In the genomic region with DNA sequence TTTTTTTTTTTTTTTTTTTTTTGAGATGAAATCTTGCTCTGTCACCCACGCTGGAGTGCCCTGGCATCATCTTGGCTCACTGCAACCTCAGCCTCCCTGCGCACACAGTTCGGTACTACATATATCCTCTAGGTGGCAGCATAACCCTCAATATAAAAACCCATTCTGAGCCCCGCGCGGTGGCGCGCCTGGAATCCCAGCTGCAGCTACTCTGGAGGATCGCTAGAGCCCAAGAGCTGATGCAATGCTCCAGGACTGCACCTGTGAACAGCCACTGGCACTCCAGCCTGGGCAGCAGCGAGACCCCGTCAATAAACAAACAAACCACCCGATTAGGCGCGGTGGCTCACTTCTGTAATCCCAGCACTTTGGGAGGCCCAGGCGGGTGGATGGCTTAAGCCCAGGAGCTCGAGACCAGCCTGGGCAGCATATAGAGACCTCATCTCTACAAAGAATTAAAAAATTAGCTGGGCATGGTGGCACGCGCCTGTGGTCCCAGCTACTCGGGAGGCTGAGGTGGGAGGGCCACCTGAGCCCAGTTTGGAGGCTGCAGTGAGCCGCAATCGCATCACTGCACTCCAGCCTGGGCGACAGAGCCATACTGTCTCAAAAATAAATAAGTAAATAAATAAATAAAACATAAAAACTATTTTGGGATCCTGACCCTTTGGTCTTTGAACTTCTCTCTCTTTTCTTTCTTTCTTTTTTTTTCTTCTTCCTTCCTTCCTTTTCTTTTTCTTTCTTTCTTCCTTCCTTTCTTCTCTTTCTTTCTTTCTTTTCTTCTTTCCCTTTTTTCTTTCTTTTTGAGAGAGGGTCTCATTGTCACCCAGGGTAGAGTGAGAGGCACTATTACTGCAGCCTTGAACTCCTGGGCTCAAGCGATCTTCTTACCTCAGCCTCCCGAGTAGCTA, we compare ENCODE assay signal across 8 cellular contexts. TPM values are rescaled to one million over a fixed set of nuclear protein-coding genes. Genes with fewer than 3 reads are reported as not detected.
DNase-seq lines count a peak whose midpoint lies in the region; ATAC-seq and TF ChIP-seq lines count a peak whose summit lies in the region.

No MANE protein-coding gene starts in this region.

- DNase-seq in GM06990 (ENCODE audit: extremely low read depth, insufficient read length) (peak; percentile 67), NCI-H1694 (lab: John Stamatoyannopoulos, UW) (peak; percentile 90), T-cell (peak; percentile 55 to 78 (median 69)), heart left ventricle (peak; percentile 82 to 94 (median 87)), pulmonary artery endothelial cell (ENCODE audit: low read depth, low spot score) (peak; percentile 43)
- DNase-seq in activated naive CD8-positive, alpha-beta T cell treated with anti-CD3 and anti-CD28 coated beads, Interleukin-2, amount 50 U/mL, for 24 hours: peak; percentile 73

- H3K36me3 Mint-ChIP-seq in T-cell: no peaks in the 10 kb centered on the region
- no peaks in the 10 kb centered on the region for H3K36me3 Mint-ChIP-seq in activated naive CD8-positive, alpha-beta T cell treated with anti-CD3 and anti-CD28 coated beads, Interleukin-2, amount 50 U/mL, for 24 hours (ENCODE audit: low read depth)

- 26 to 30% (median 28%) methylated on average over 24 of the region's 24 CpGs for WGBS in heart left ventricle, 4 donors

- H3K4me1 ChIP-seq in heart left ventricle: peaks cover 0 to 11% (median 1%) of the 10 kb centered on the region in 12 donors

- no peak overlapping the region for H3K27ac Mint-ChIP-seq in T-cell
- H3K27ac Mint-ChIP-seq in activated naive CD8-positive, alpha-beta T cell treated with anti-CD3 and anti-CD28 coated beads, Interleukin-2, amount 50 U/mL, for 24 hours: peak overlapping the region; percentile 64

- intact Hi-C loops in heart left ventricle (cut with DNase I): loop anchor here (1.0 to 10.0 kb wide), 7 partner anchors 104 to 322 kb away; no protein-coding TSS in a partner anchor

- H3K27ac ChIP-seq in heart left ventricle: no peak overlapping the region

- H3K36me3 ChIP-seq in GM06990 (ENCODE audit: control insufficient read depth, insufficient read depth, low read length): no peaks in the 10 kb centered on the region
- no peaks in the 10 kb centered on the region for H3K36me3 ChIP-seq in heart left ventricle

- no peaks in the 10 kb centered on the region for H3K9me3 ChIP-seq in heart left ventricle

- POLR2A ChIA-PET in T-cell (lab: Charles Lee): interaction anchor here in 1 of 2 donors (0.8 kb wide), 1 partner anchor 12 kb away, joined by 3 read pairs; no protein-coding TSS in a partner anchor

- peak; percentile 84 for ATAC-seq in HG02852 (IDR thresholded peaks at IDR 0.05; ENCODE audit: unreplicated experiment)
- ATAC-seq in T-cell (replicated peaks in 1 of 4): peak; percentile 97 to 100 (median 98)
- peak; percentile 97 for ATAC-seq in activated naive CD8-positive, alpha-beta T cell treated with anti-CD3 and anti-CD28 coated beads, Interleukin-2, amount 50 U/mL, for 24 hours
- peak; percentile 95 to 99 (median 99) for ATAC-seq in heart left ventricle
- no peak for ATAC-seq in GM18502 (IDR thresholded peaks at IDR 0.05; ENCODE audit: poor library complexity, unreplicated experiment)

- H3K27me3 Mint-ChIP-seq in T-cell: peaks cover 4 to 13% of the 10 kb centered on the region in 2 donors
- H3K27me3 Mint-ChIP-seq in activated naive CD8-positive, alpha-beta T cell treated with anti-CD3 and anti-CD28 coated beads, Interleukin-2, amount 50 U/mL, for 24 hours: peaks cover 9% of the 10 kb centered on the region

- CTCF ChIA-PET in T-cell (lab: Charles Lee): interaction anchor here (0.5 to 1.6 kb wide), 21 partner anchors 9 to 1464 kb away, joined by 3 to 11 read pairs (median 4); partner anchors contain the start of genes AKAP10 (in 1 of the 2) and SPECC1 (in 1 of the 2)

- no peak overlapping the region for H3K4me3 ChIP-seq in GM06990 (replicated peaks; ENCODE audit: low read depth, low read length)
- peak overlapping the region in 2 of 12 donors; percentile 8 to 13 for H3K4me3 ChIP-seq in heart left ventricle

- H3K4me1 Mint-ChIP-seq in T-cell: peaks cover 4 to 7% (median 6%) of the 10 kb centered on the region in 3 donors
- H3K4me1 Mint-ChIP-seq in activated naive CD8-positive, alpha-beta T cell treated with anti-CD3 and anti-CD28 coated beads, Interleukin-2, amount 50 U/mL, for 24 hours: no peaks in the 10 kb centered on the region

- no peaks in the 10 kb centered on the region for H3K9me3 Mint-ChIP-seq in T-cell
- no peaks in the 10 kb centered on the region for H3K9me3 Mint-ChIP-seq in activated naive CD8-positive, alpha-beta T cell treated with anti-CD3 and anti-CD28 coated beads, Interleukin-2, amount 50 U/mL, for 24 hours

- TF ChIP-seq CTCF in GM06990 (IDR thresholded peaks at IDR 0.05; ENCODE audit: insufficient read depth, low read length, poor library complexity, severe bottlenecking): peak; percentile 62
- TF ChIP-seq CTCF in heart left ventricle (IDR thresholded peaks at IDR 0.05): peak; percentile 66 to 82 (median 76)

- TF ChIP-seq POLR2A in heart left ventricle (IDR thresholded peaks at IDR 0.05): no peak

- H3K4me3 Mint-ChIP-seq in T-cell: peak overlapping the region in 1 of 3 donors; percentile 19
- no peak overlapping the region for H3K4me3 Mint-ChIP-seq in activated naive CD8-positive, alpha-beta T cell treated with anti-CD3 and anti-CD28 coated beads, Interleukin-2, amount 50 U/mL, for 24 hours

- H3K27me3 ChIP-seq in GM06990 (replicated peaks; ENCODE audit: control insufficient read depth, insufficient read depth, low read length) (no peaks in the 10 kb centered on the region), heart left ventricle (no peaks in the 10 kb centered on the region)

RNA-seq across cellular contexts. Expression of gene AKAP10, which starts 15.4 kb away (rescaled TPM):
- 10 to 100 TPM; 43.3 to 61.3 (median 53.9) TPM for total RNA-seq in T-cell
- total RNA-seq in heart left ventricle: 10 to 100 TPM; 11.2 to 25.0 (median 14.5) TPM
- 1 to 10 TPM; 4.4 to 6.9 TPM for polyA plus RNA-seq in heart left ventricle
- 16.9 and 25.1 TPM in 2 replicates for total RNA-seq in pulmonary artery endothelial cell

RNA-seq across cellular contexts. Expression of gene SPECC1, which starts 16.1 kb away (rescaled TPM):
- total RNA-seq in T-cell (10 to 100 TPM in 1 of 5 donors, 1 to 10 TPM in 4; 3.9 to 12.9 (median 6.0) TPM), heart left ventricle (10 to 100 TPM in 7 of 9 donors, 1 to 10 TPM in 2; 5.1 to 18.4 (median 10.6) TPM), pulmonary artery endothelial cell (1.1 and 1.2 TPM in 2 replicates)
- polyA plus RNA-seq in heart left ventricle: 1 to 10 TPM; 3.8 to 4.3 TPM
